Comparison of ENCODE assay signal across 8 cellular contexts in the genomic region with DNA sequence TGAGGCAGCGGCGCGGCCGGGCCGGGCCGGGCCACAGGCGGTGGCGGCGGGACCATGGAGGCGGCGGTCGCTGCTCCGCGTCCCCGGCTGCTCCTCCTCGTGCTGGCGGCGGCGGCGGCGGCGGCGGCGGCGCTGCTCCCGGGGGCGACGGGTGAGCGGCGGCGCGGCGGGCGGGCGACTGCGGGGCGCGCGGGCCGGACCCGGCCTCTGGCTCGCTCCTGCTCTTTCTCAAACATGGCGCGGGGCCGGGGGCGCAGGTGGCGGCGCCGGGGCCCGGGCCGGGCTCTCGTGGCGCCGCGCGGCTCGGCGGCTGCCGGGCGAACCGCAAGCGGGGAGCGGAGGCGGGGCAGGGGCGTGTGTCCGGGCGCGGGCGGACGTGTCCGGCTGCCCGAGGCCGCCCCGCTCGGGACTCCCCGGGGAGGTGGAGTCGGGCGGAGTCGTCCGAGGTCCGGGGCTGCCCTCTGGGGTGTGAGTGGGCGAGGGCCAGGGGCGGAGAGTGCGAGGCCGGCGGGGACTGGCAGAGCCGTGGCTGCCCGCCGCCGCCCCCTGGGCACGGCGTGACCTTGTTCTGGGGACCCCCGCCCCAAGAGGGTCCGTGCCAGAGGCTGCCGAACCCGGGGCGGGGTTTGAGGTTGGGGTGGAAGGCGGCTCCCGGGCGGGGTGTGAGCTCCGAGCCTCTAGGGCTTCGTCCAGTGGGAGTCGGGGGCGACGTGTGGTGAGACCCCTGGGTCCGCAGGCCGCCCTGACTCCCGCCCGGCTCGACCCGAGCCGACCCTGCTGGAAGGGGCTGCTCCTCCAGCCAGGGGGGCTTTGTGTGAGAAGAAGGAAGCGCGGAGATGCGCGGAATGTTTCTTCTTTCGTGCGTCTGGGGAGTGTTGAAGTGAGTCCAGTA. TPM values are rescaled to one million over a fixed set of nuclear protein-coding genes. Genes with fewer than 3 reads are reported as not detected.
DNase-seq lines count a peak whose midpoint lies in the region; ATAC-seq, FAIRE-seq and TF ChIP-seq lines count a peak whose summit lies in the region.

No MANE protein-coding gene starts in this region.

- H3K4me3 Mint-ChIP-seq in CD8-positive, alpha-beta memory T cell = peak overlapping the region; percentile 85 to 94 (median 92)

- H3K27ac ChIP-seq in CD8-positive, alpha-beta memory T cell (ENCODE audit: low read depth, low read length) = peak overlapping the region; percentile 53
- H3K27ac ChIP-seq in SK-N-MC (no peak overlapping the region), prostate gland (peak overlapping the region; percentile 84 to 88)

- no peak for FAIRE-seq in D721Med (lab: Jason Lieb, UNC)

- TF ChIP-seq CTCF in prostate gland (IDR thresholded peaks at IDR 0.05) (no peak), D721Med (IDR thresholded peaks at IDR 0.05; ENCODE audit: insufficient read depth, missing control alignments) (no peak)

- POLR2A ChIA-PET in CD8-positive, alpha-beta memory T cell (lab: Charles Lee) = interaction anchor here (0.7 to 5.5 kb wide), 10 partner anchors 8 to 116 kb away, joined by 3 to 29 read pairs (median 6); partner anchors contain the start of genes ALG2 and SEC61B

- no peaks in the 10 kb centered on the region for H3K27me3 ChIP-seq in CD8-positive, alpha-beta memory T cell (ENCODE audit: insufficient read depth, low read length, poor library complexity, severe bottlenecking)
- H3K27me3 ChIP-seq in prostate gland (replicated peaks; ENCODE audit: insufficient read depth) = no peaks in the 10 kb centered on the region

- no peaks in the 10 kb centered on the region for H3K27me3 Mint-ChIP-seq in CD8-positive, alpha-beta memory T cell

- TF ChIP-seq POLR2A in prostate gland (IDR thresholded peaks at IDR 0.05) = peak; percentile 54

- no peaks in the 10 kb centered on the region for H3K9me3 Mint-ChIP-seq in CD8-positive, alpha-beta memory T cell

- CTCF ChIA-PET in CD8-positive, alpha-beta memory T cell (lab: Charles Lee) = interaction anchor here (0.6 to 6.1 kb wide), 15 partner anchors 9 to 105 kb away, joined by 3 to 39 read pairs (median 5); no protein-coding TSS in a partner anchor

- intact Hi-C loops in left ventricle myocardium superior (cut with micrococcal nuclease) = no loop called here
- intact Hi-C loops in prostate gland (cut with DNase I) = loop anchor here (10.0 kb wide), 1 partner anchor 719 kb away; the partner anchor contains the start of gene NR4A3

- no peaks in the 10 kb centered on the region for H3K9me3 ChIP-seq in CD8-positive, alpha-beta memory T cell (ENCODE audit: low read length)
- H3K9me3 ChIP-seq in SK-N-MC (ENCODE audit: low read depth, low read length) = no peaks in the 10 kb centered on the region
- no peaks in the 10 kb centered on the region for H3K9me3 ChIP-seq in prostate gland

- peak overlapping the region; percentile 61 for H3K9ac ChIP-seq in SK-N-MC (ENCODE audit: insufficient read length)

- peak overlapping the region; percentile 47 to 94 (median 85) for H3K27ac Mint-ChIP-seq in CD8-positive, alpha-beta memory T cell

- DNase-seq in CD8-positive, alpha-beta memory T cell = peak in 4 of 5 donors; percentile 15 to 64 (median 40)
- DNase-seq in SK-N-MC (ENCODE audit: low read depth, low spot score) (no peak), amniotic epithelial cell (ENCODE audit: low read depth) (peak; percentile 77), left ventricle myocardium superior (peak; percentile 89), prostate gland (ENCODE audit: low spot score) (peak; percentile 43), D721Med (ENCODE audit: insufficient read length, low spot score) (no peak)

- peak overlapping the region; percentile 62 for H3K4me3 ChIP-seq in CD8-positive, alpha-beta memory T cell (ENCODE audit: low read length)
- H3K4me3 ChIP-seq in SK-N-MC (peak overlapping the region; percentile 87), prostate gland (peak overlapping the region; percentile 80)

- H3K36me3 Mint-ChIP-seq in CD8-positive, alpha-beta memory T cell = peaks cover 0 to 6% (median 2%) of the 10 kb centered on the region in 3 donors

- peaks cover 52% of the 10 kb centered on the region for H3K4me1 ChIP-seq in CD8-positive, alpha-beta memory T cell (ENCODE audit: insufficient read depth, low read length)
- peaks cover 4% of the 10 kb centered on the region for H3K4me1 ChIP-seq in prostate gland (replicated peaks)

- WGBS in prostate gland = under 1% methylated on average over 52 of the region's 118 CpGs

- ATAC-seq in GM19328 (IDR thresholded peaks at IDR 0.05; ENCODE audit: unreplicated experiment) (peak; percentile 40), HG03354 (IDR thresholded peaks at IDR 0.05; ENCODE audit: poor library complexity, severe bottlenecking, unreplicated experiment) (peak; percentile 60), left ventricle myocardium superior (peak; percentile 72)

- peaks cover 71 to 75% (median 74%) of the 10 kb centered on the region in 3 donors for H3K4me1 Mint-ChIP-seq in CD8-positive, alpha-beta memory T cell

- H3K36me3 ChIP-seq in CD8-positive, alpha-beta memory T cell (ENCODE audit: insufficient read depth, low read length) = no peaks in the 10 kb centered on the region
- no peaks in the 10 kb centered on the region for H3K36me3 ChIP-seq in SK-N-MC (ENCODE audit: insufficient read depth, low read length)
- H3K36me3 ChIP-seq in prostate gland = no peaks in the 10 kb centered on the region

RNA-seq across cellular contexts. Expression of gene TGFBR1, which starts 0.5 kb away (rescaled TPM):
- total RNA-seq in CD8-positive, alpha-beta memory T cell = 10 to 100 TPM; 36.6 to 41.9 TPM
- polyA plus RNA-seq in CD8-positive, alpha-beta memory T cell = 34.4 TPM
- 12.3 TPM for total RNA-seq in left ventricle myocardium superior
- total RNA-seq in prostate gland = 10 to 100 TPM; 22.2 to 25.5 TPM

Comparison
In these comparisons a context has a peak if more than half of its experiments do, and no peak if none do; other contexts are left out.
1. DNase-seq: peak in CD8-positive, alpha-beta memory T cell (4 of 5), amniotic epithelial cell (single experiment), left ventricle myocardium superior (single experiment) and prostate gland (single experiment); none in SK-N-MC (single experiment) and D721Med (single experiment).
2. Peak in every context shown above with its lines, with median percentiles within 50 percentile points of each other: H3K4me3 ChIP-seq and ATAC-seq.